9 cellular contexts compared by ENCODE assay signal in genomic region chr13:35475131-35475959, GRCh38. TPM values are rescaled to one million over a fixed set of nuclear protein-coding genes. Genes with fewer than 3 reads are reported as not detected.
A peak's percentile ranks its signal among the peaks of the same experiment; 100 is the strongest.
DNase-seq lines count a peak whose midpoint lies in the region; ATAC-seq and TF ChIP-seq lines count a peak whose summit lies in the region.
"Had no signal": no experiment of that assay in that cellular context is flagged by ENCODE, and none has a peak within 500 bp of the region (broad histone marks: within the 10 kb centered on the region; RNA-seq: fewer than 3 reads in every experiment).

No MANE protein-coding gene starts in this region.

- DNase-seq in CD4-positive, alpha-beta memory T cell, result no peak
- DNase-seq in colonic mucosa (peak; percentile 19), suprapubic skin (ENCODE audit: low spot score in 2 of 2) (peak in 1 of 2 donors; percentile 80), NCI-H2107 treated with DMSO at 0.1 percent for 48 hours (lab: John Stamatoyannopoulos, UW; ENCODE audit: unreplicated experiment) (no peak), HUDEP-2 (lab: John Stamatoyannopoulos, UW; ENCODE audit: unreplicated experiment in 76 of 76) (no peak)

- H3K27me3 ChIP-seq in CD4-positive, alpha-beta memory T cell (ENCODE audit: insufficient read depth, low read length), result peaks cover 43% of the 10 kb centered on the region
- H3K27me3 ChIP-seq in HUES48 (ENCODE audit: control insufficient read depth, insufficient read depth, low read length) (peaks cover 100% of the 10 kb centered on the region), colonic mucosa (peaks cover 21% of the 10 kb centered on the region), liver (ENCODE audit: control insufficient read depth in 4 of 4, insufficient read depth in 4 of 4, low read length in 3 of 4) (peaks cover 5 to 21% (median 14%) of the 10 kb centered on the region in 4 donors), suprapubic skin (peaks cover 71% of the 10 kb centered on the region)

- no peaks in the 10 kb centered on the region for H3K9me3 ChIP-seq in CD4-positive, alpha-beta memory T cell (ENCODE audit: control insufficient read depth in 1 of 2, low read length in 2 of 2)
- H3K9me3 ChIP-seq in HUES48 (ENCODE audit: control insufficient read depth, insufficient read depth, low read length), result no peaks in the 10 kb centered on the region
- H3K9me3 ChIP-seq in colonic mucosa, result no peaks in the 10 kb centered on the region
- peaks cover 0 to 3% (median under 1%) of the 10 kb centered on the region in 4 donors for H3K9me3 ChIP-seq in liver (ENCODE audit: control insufficient read depth in 4 of 4, low read length in 3 of 4)
- no peaks in the 10 kb centered on the region for H3K9me3 ChIP-seq in suprapubic skin

- TF ChIP-seq CTCF in colonic mucosa (IDR thresholded peaks at IDR 0.05), result no peak
- TF ChIP-seq CTCF in liver (IDR thresholded peaks at IDR 0.05; ENCODE audit: low read depth, low read length, missing input control), result no peak
- no peak for TF ChIP-seq CTCF in suprapubic skin (IDR thresholded peaks at IDR 0.05)

- peak overlapping the region in 1 of 2 donors; percentile 14 for H3K4me3 ChIP-seq in CD4-positive, alpha-beta memory T cell (ENCODE audit: low read length in 2 of 2)
- peak overlapping the region; percentile 65 for H3K4me3 ChIP-seq in HUES48 (ENCODE audit: low read depth, low read length)
- peak overlapping the region; percentile 30 for H3K4me3 ChIP-seq in colonic mucosa
- peak overlapping the region in 2 of 3 donors; percentile 38 to 49 for H3K4me3 ChIP-seq in liver (ENCODE audit: low read depth in 1 of 3, low read length in 3 of 3)
- peak overlapping the region; percentile 59 for H3K4me3 ChIP-seq in suprapubic skin

- peaks cover 10 to 28% (median 23%) of the 10 kb centered on the region in 4 donors for H3K4me1 Mint-ChIP-seq in CD4-positive, alpha-beta memory T cell

- H3K27me3 Mint-ChIP-seq in CD4-positive, alpha-beta memory T cell, result peaks cover 38 to 58% of the 10 kb centered on the region in 2 donors

- no peak overlapping the region for H3K27ac ChIP-seq in CD4-positive, alpha-beta memory T cell (ENCODE audit: low read depth, low read length)
- no peak overlapping the region for H3K27ac ChIP-seq in HUES48 (ENCODE audit: low read depth, low read length)
- H3K27ac ChIP-seq in colonic mucosa, result no peak overlapping the region
- H3K27ac ChIP-seq in liver (ENCODE audit: low read depth in 1 of 2, low read length in 2 of 2), result no peak overlapping the region
- peak overlapping the region; percentile 73 for H3K27ac ChIP-seq in suprapubic skin

- CTCF ChIA-PET in CD4-positive, alpha-beta memory T cell (lab: Charles Lee; ENCODE audit: partially characterized antibody), result no interaction called here

- intact Hi-C loops in CD4-positive, alpha-beta memory T cell (cut with micrococcal nuclease), result no loop called here
- intact Hi-C loops in colonic mucosa (cut with DNase I), result no loop called here

- H3K36me3 ChIP-seq in CD4-positive, alpha-beta memory T cell (ENCODE audit: insufficient read depth, low read length), result no peaks in the 10 kb centered on the region
- H3K36me3 ChIP-seq in HUES48 (ENCODE audit: control insufficient read depth, insufficient read depth, low read length) (no peaks in the 10 kb centered on the region), colonic mucosa (no peaks in the 10 kb centered on the region), liver (ENCODE audit: control insufficient read depth in 4 of 4, insufficient read depth in 3 of 4, low read depth in 1 of 4, low read length in 3 of 4) (no peaks in the 10 kb centered on the region), suprapubic skin (no peaks in the 10 kb centered on the region)

- TF ChIP-seq EP300 in suprapubic skin (IDR thresholded peaks at IDR 0.05), result no peak

- TF ChIP-seq POLR2A in suprapubic skin (IDR thresholded peaks at IDR 0.05), result no peak

- peaks cover 10% of the 10 kb centered on the region for H3K4me1 ChIP-seq in CD4-positive, alpha-beta memory T cell (ENCODE audit: insufficient read depth, low read length)
- peaks cover 71% of the 10 kb centered on the region for H3K4me1 ChIP-seq in HUES48 (ENCODE audit: control insufficient read depth, insufficient read depth, low read length)
- no peaks in the 10 kb centered on the region for H3K4me1 ChIP-seq in colonic mucosa
- peaks cover 8 to 18% (median 17%) of the 10 kb centered on the region in 4 donors for H3K4me1 ChIP-seq in liver (ENCODE audit: control insufficient read depth in 4 of 4, insufficient read depth in 4 of 4, low read length in 3 of 4)
- H3K4me1 ChIP-seq in suprapubic skin, result peaks cover 16% of the 10 kb centered on the region

- H3K9me3 Mint-ChIP-seq in CD4-positive, alpha-beta memory T cell, result peaks cover 2 to 51% (median 35%) of the 10 kb centered on the region in 8 donors

- ATAC-seq in GM19463 (IDR thresholded peaks at IDR 0.05; ENCODE audit: unreplicated experiment), result no peak

- TF ChIP-seq RAD21 in liver (IDR thresholded peaks at IDR 0.05), result no peak

- no peak overlapping the region for H3K27ac Mint-ChIP-seq in CD4-positive, alpha-beta memory T cell

- H3K9ac ChIP-seq in HUES48 (ENCODE audit: low read depth, low read length) (no peak overlapping the region), colonic mucosa (ENCODE audit: low read depth in 2 of 2, low read length in 2 of 2) (peak overlapping the region in 1 of 2 donors; percentile 46), liver (ENCODE audit: low read depth in 1 of 2, low read length in 2 of 2) (no peak overlapping the region)

- POLR2A ChIA-PET in CD4-positive, alpha-beta memory T cell (lab: Charles Lee; ENCODE audit: partially characterized antibody), result no interaction called here

- 13% methylated on average over 50 of the region's 50 CpGs for WGBS in liver
- WGBS in suprapubic skin, result 6% methylated on average over 40 of the region's 50 CpGs

- H3K4me3 Mint-ChIP-seq in CD4-positive, alpha-beta memory T cell, result peak overlapping the region; percentile 23 to 84 (median 72)

- H3K36me3 Mint-ChIP-seq in CD4-positive, alpha-beta memory T cell, result no peaks in the 10 kb centered on the region

TF ChIP-seq in liver, 16 proteins besides CTCF, POLR2A, EP300 and RAD21:
- TF ChIP-seq RXRA (IDR thresholded peaks at IDR 0.05), result no peak

RNA-seq across cellular contexts. Expression of gene MAB21L1, which starts 1.1 kb away (rescaled TPM):
- not detected for total RNA-seq in CD4-positive, alpha-beta memory T cell
- polyA plus RNA-seq in CD4-positive, alpha-beta memory T cell, result not detected
- under 1 TPM in 1 of 2 donors, not detected in 1; 0.37 TPM for total RNA-seq in colonic mucosa
- total RNA-seq in liver, result under 1 TPM in 1 of 2 donors, not detected in 1; under 0.01 TPM
- under 1 TPM; 0.03 to 0.07 TPM for polyA plus RNA-seq in liver
- 1 to 10 TPM in 2 of 4 donors, under 1 TPM in 1, not detected in 1; 0.39 to 2.2 (median 1.2) TPM for total RNA-seq in suprapubic skin
- total RNA-seq: glomerular endothelial cell had no signal
